6 cellular contexts compared by ENCODE assay signal in the genomic region with DNA sequence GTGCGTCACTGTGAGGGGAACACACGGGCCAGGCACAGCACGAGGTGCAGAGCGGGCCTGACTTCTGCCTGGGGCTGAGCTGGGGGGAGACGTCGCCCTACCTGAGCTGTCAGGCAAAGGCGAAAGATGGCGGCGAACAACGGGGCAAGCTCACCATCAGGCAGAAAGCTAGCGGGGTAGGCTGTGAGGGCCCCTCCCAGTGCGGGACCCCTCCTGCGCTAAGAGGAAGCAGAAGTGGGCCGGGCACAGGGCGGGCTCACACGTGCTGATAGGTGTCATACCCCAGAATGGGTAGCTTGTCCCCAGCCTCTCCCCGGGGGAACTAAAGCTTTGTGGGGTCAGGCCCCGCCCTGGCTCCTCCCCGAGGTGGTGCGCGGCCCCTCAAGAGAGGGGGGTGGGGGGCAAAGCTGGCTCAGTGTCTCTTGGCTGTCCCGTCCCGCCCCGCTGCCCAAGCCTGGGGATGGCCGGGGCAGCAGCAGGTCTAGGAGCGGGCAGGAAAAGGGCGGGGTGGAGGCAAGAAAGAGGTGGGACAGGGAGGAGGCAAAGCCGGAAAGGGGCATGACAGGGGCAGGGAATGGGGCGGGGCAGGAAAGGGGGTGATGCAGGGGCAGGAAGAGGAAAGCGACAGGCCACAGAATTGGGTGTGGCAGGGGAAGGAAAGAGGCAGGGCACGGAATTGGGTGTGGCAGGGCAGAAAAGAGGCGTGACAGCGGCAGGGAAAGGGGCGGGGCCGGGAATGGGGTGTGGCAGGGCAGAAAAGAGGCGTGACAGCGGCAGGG. TPM values are rescaled to one million over a fixed set of nuclear protein-coding genes. Genes with fewer than 3 reads are reported as not detected.
DNase-seq lines count a peak whose midpoint lies in the region; ATAC-seq lines count a peak whose summit lies in the region.

No MANE protein-coding gene starts in this region.

- no peaks in the 10 kb centered on the region for H3K27me3 Mint-ChIP-seq in CD8-positive, alpha-beta memory T cell
- H3K27me3 Mint-ChIP-seq in T-cell, result no peaks in the 10 kb centered on the region
- H3K27me3 Mint-ChIP-seq in effector memory CD8-positive, alpha-beta T cell, result no peaks in the 10 kb centered on the region

- no peak overlapping the region for H3K4me3 ChIP-seq in CD8-positive, alpha-beta memory T cell (ENCODE audit: low read length)

- peak; percentile 78 to 85 (median 80) for ATAC-seq in T-cell (replicated peaks in 1 of 4)
- ATAC-seq in effector memory CD8-positive, alpha-beta T cell (replicated peaks), result peak; percentile 79
- ATAC-seq in GM19455 (IDR thresholded peaks at IDR 0.05; ENCODE audit: unreplicated experiment), result no peak
- no peak for ATAC-seq in HG02678 (IDR thresholded peaks at IDR 0.05; ENCODE audit: unreplicated experiment)

- H3K36me3 Mint-ChIP-seq in CD8-positive, alpha-beta memory T cell, result peaks cover 0 to 50% (median 0%) of the 10 kb centered on the region in 3 donors
- H3K36me3 Mint-ChIP-seq in T-cell, result peaks cover 16% of the 10 kb centered on the region
- H3K36me3 Mint-ChIP-seq in effector memory CD8-positive, alpha-beta T cell (ENCODE audit: insufficient read depth), result peaks cover 36% of the 10 kb centered on the region

- CTCF ChIA-PET in CD8-positive, alpha-beta memory T cell (lab: Charles Lee), result interaction anchor here (1.3 to 1.4 kb wide), 2 partner anchors 39 to 77 kb away, joined by 3 to 4 read pairs; partner anchors contain the start of genes PRPF6 and TPD52L2
- CTCF ChIA-PET in T-cell (lab: Charles Lee), result interaction anchor here in 1 of 2 donors (0.7 kb wide), 1 partner anchor 9 kb away, joined by 3 read pairs; no protein-coding TSS in a partner anchor

- H3K9me3 Mint-ChIP-seq in CD8-positive, alpha-beta memory T cell, result no peaks in the 10 kb centered on the region
- H3K9me3 Mint-ChIP-seq in T-cell, result no peaks in the 10 kb centered on the region
- peaks cover 0 to 1% of the 10 kb centered on the region in 2 donors for H3K9me3 Mint-ChIP-seq in effector memory CD8-positive, alpha-beta T cell

- peaks cover 16 to 26% (median 18%) of the 10 kb centered on the region in 3 donors for H3K4me1 Mint-ChIP-seq in CD8-positive, alpha-beta memory T cell
- peaks cover 11 to 30% (median 17%) of the 10 kb centered on the region in 3 donors for H3K4me1 Mint-ChIP-seq in T-cell
- H3K4me1 Mint-ChIP-seq in effector memory CD8-positive, alpha-beta T cell (ENCODE audit: low read depth in 2 of 2), result peaks cover 10 to 14% of the 10 kb centered on the region in 2 donors

- peak; percentile 77 to 87 (median 78) for DNase-seq in CD8-positive, alpha-beta memory T cell
- peak; percentile 52 to 89 (median 74) for DNase-seq in T-cell
- DNase-seq in effector memory CD8-positive, alpha-beta T cell, result peak; percentile 68 to 75 (median 69)
- peak; percentile 53 for DNase-seq in stimulated activated CD8-positive, alpha-beta memory T cell treated with anti-CD3 and anti-CD28 coated beads, Interleukin-12 subunit alpha, Interleukin-12 subunit beta, amount 100 ng/mL, for 24 hours (ENCODE audit: extremely low read depth)

- POLR2A ChIA-PET in CD8-positive, alpha-beta memory T cell (lab: Charles Lee), result no interaction called here
- POLR2A ChIA-PET in T-cell (lab: Charles Lee), result no interaction called here

- H3K4me1 ChIP-seq in CD8-positive, alpha-beta memory T cell (ENCODE audit: insufficient read depth, low read length), result peaks cover 24% of the 10 kb centered on the region

- H3K27ac ChIP-seq in CD8-positive, alpha-beta memory T cell (ENCODE audit: low read depth, low read length), result no peak overlapping the region

- H3K27ac Mint-ChIP-seq in CD8-positive, alpha-beta memory T cell, result peak overlapping the region in 7 of 8 donors; percentile 61 to 91 (median 80)
- peak overlapping the region; percentile 39 to 81 for H3K27ac Mint-ChIP-seq in T-cell
- H3K27ac Mint-ChIP-seq in effector memory CD8-positive, alpha-beta T cell, result peak overlapping the region; percentile 65 to 85

- no peaks in the 10 kb centered on the region for H3K27me3 ChIP-seq in CD8-positive, alpha-beta memory T cell (ENCODE audit: insufficient read depth, low read length, poor library complexity, severe bottlenecking)

- H3K36me3 ChIP-seq in CD8-positive, alpha-beta memory T cell (ENCODE audit: insufficient read depth, low read length), result peaks cover 17% of the 10 kb centered on the region

- peak overlapping the region; percentile 19 to 68 (median 63) for H3K4me3 Mint-ChIP-seq in CD8-positive, alpha-beta memory T cell
- peak overlapping the region in 1 of 3 donors; percentile 53 for H3K4me3 Mint-ChIP-seq in T-cell
- H3K4me3 Mint-ChIP-seq in effector memory CD8-positive, alpha-beta T cell, result peak overlapping the region; percentile 28 to 72

- H3K9me3 ChIP-seq in CD8-positive, alpha-beta memory T cell (ENCODE audit: low read length), result no peaks in the 10 kb centered on the region

RNA-seq across cellular contexts. Expression of gene UCKL1, which starts 14.7 kb away (rescaled TPM):
- total RNA-seq in CD8-positive, alpha-beta memory T cell, result 10 to 100 TPM; 35.7 to 36.2 TPM
- 34.5 TPM for polyA plus RNA-seq in CD8-positive, alpha-beta memory T cell
- total RNA-seq in T-cell, result 10 to 100 TPM; 40.6 to 72.3 (median 67.0) TPM

RNA-seq across cellular contexts. Expression of gene ZNF512B, which starts 28.3 kb away (rescaled TPM):
- 10 to 100 TPM; 11.5 to 12.1 TPM for total RNA-seq in CD8-positive, alpha-beta memory T cell
- 1.0 TPM for polyA plus RNA-seq in CD8-positive, alpha-beta memory T cell
- 10 to 100 TPM; 22.7 to 26.3 (median 25.1) TPM for total RNA-seq in T-cell

RNA-seq across cellular contexts. Expression of gene SAMD10, which starts 38.0 kb away (rescaled TPM):
- 10 to 100 TPM; 19.3 to 24.5 TPM for total RNA-seq in CD8-positive, alpha-beta memory T cell
- 15.6 TPM for polyA plus RNA-seq in CD8-positive, alpha-beta memory T cell
- total RNA-seq in T-cell, result 10 to 100 TPM; 16.1 to 30.8 (median 17.7) TPM

RNA-seq across cellular contexts. Expression of gene PRPF6, which starts 39.5 kb away (rescaled TPM):
- total RNA-seq in CD8-positive, alpha-beta memory T cell, result 10 to 100 TPM; 76.2 to 78.3 TPM
- polyA plus RNA-seq in CD8-positive, alpha-beta memory T cell, result 97.1 TPM
- total RNA-seq in T-cell, result 100 to 1,000 TPM in 1 of 5 donors, 10 to 100 TPM in 4; 59.8 to 106 (median 83.5) TPM

RNA-seq across cellular contexts. Expression of gene DNAJC5, which starts 46.5 kb away (rescaled TPM):
- 10 to 100 TPM; 38.9 to 40.9 TPM for total RNA-seq in CD8-positive, alpha-beta memory T cell
- polyA plus RNA-seq in CD8-positive, alpha-beta memory T cell, result 8.3 TPM
- total RNA-seq in T-cell, result 10 to 100 TPM; 35.4 to 63.7 (median 54.9) TPM

Comparison
In these comparisons a context has a peak if more than half of its experiments do, and no peak if none do; other contexts are left out.
1. ATAC-seq: peak in T-cell (4 of 4) and effector memory CD8-positive, alpha-beta T cell (single experiment); none in GM19455 (single experiment) and HG02678 (single experiment).
2. Peak in every context shown above with its lines, with median percentiles within 50 percentile points of each other: DNase-seq and H3K27ac Mint-ChIP-seq.